In genomic region chr19:44003461-44004134, GRCh38 we compare ENCODE assay signal across 8 cellular contexts. TPM values are rescaled to one million over a fixed set of nuclear protein-coding genes. Genes with fewer than 3 reads are reported as not detected.
A peak's percentile ranks its signal among the peaks of the same experiment; 100 is the strongest.
DNase-seq lines count a peak whose midpoint lies in the region; ATAC-seq, FAIRE-seq and TF ChIP-seq lines count a peak whose summit lies in the region.

No MANE protein-coding gene starts in this region.

- peak overlapping the region; percentile 99 for H3K4me3 Mint-ChIP-seq in activated T-cell treated with anti-CD3 and anti-CD28 coated beads, Interleukin-2, amount 50 U/mL, for 72 hours

- no peaks in the 10 kb centered on the region for H4K20me1 ChIP-seq in KMS-11 (ENCODE audit: insufficient read depth)

- intact Hi-C loops in posterior vena cava (cut with DNase I) = no loop called here

- H3K27ac Mint-ChIP-seq in activated T-cell treated with anti-CD3 and anti-CD28 coated beads, Interleukin-2, amount 50 U/mL, for 72 hours = peak overlapping the region; percentile 94

- peaks cover 0 to 26% of the 10 kb centered on the region in 2 donors for H3K9me3 ChIP-seq in right atrium auricular region

- DNase-seq in GM19239 (ENCODE audit: insufficient read length, low spot score) (no peak), right atrium auricular region (ENCODE audit: low spot score) (no peak), retinal pigment epithelial cell (ENCODE audit: low read depth) (no peak), posterior vena cava (ENCODE audit: low spot score) (no peak)
- peak in 1 of 2 donors; percentile 2 for DNase-seq in activated T-cell treated with anti-CD3 and anti-CD28 coated beads, Interleukin-2, amount 50 U/mL, for 72 hours

- H3K36me3 ChIP-seq in KMS-11 (ENCODE audit: insufficient read depth) (no peaks in the 10 kb centered on the region), right atrium auricular region (peaks cover 22% of the 10 kb centered on the region)

- FAIRE-seq in GM19239 (lab: Jason Lieb, UNC) = peak; percentile 87

- H3K9me3 Mint-ChIP-seq in activated T-cell treated with anti-CD3 and anti-CD28 coated beads, Interleukin-2, amount 50 U/mL, for 72 hours = peaks cover 17 to 29% of the 10 kb centered on the region in 2 donors

- peaks cover 18% of the 10 kb centered on the region for H3K4me1 Mint-ChIP-seq in activated T-cell treated with anti-CD3 and anti-CD28 coated beads, Interleukin-2, amount 50 U/mL, for 72 hours (ENCODE audit: low read depth)

- H3K27me3 Mint-ChIP-seq in activated T-cell treated with anti-CD3 and anti-CD28 coated beads, Interleukin-2, amount 50 U/mL, for 72 hours (ENCODE audit: low read depth) = no peaks in the 10 kb centered on the region

- TF ChIP-seq CTCF in C4-2B (conservative IDR thresholded peaks at IDR 0.05) = no peak; the same call in 1 of the 2 replicates
- no peak for TF ChIP-seq CTCF in KMS-11 (conservative IDR thresholded peaks at IDR 0.05; ENCODE audit: low read depth, low read length)
- no peak for TF ChIP-seq CTCF in right atrium auricular region (IDR thresholded peaks at IDR 0.05)
- TF ChIP-seq CTCF in retinal pigment epithelial cell (conservative IDR thresholded peaks at IDR 0.05; ENCODE audit: low read depth, low read length) = no peak

- H3K79me2 ChIP-seq in KMS-11 (ENCODE audit: insufficient read depth, low read depth) = no peaks in the 10 kb centered on the region

- H3K4me1 ChIP-seq in KMS-11 (ENCODE audit: low read depth, poor library complexity, severe bottlenecking) = no peaks in the 10 kb centered on the region
- H3K4me1 ChIP-seq in right atrium auricular region = peaks cover 0 to 15% of the 10 kb centered on the region in 2 donors

- peak overlapping the region; percentile 96 for H2AFZ ChIP-seq in KMS-11 (ENCODE audit: low read depth)

- no peak overlapping the region for H3K4me3 ChIP-seq in KMS-11 (IDR thresholded peaks at IDR 0.05; ENCODE audit: insufficient read depth, low read depth, low read length)
- peak overlapping the region; percentile 73 for H3K4me3 ChIP-seq in right atrium auricular region
- H3K4me3 ChIP-seq in retinal pigment epithelial cell (ENCODE audit: low read length) = peak overlapping the region; percentile 98

- ATAC-seq in activated T-cell treated with anti-CD3 and anti-CD28 coated beads, Interleukin-2, amount 50 U/mL, for 72 hours (replicated peaks in 1 of 2) = peak; percentile 12 to 27
- ATAC-seq in GM18870 (IDR thresholded peaks at IDR 0.05; ENCODE audit: unreplicated experiment) = no peak

- H3K4me2 ChIP-seq in KMS-11 = peak overlapping the region; percentile 64

- peaks cover 35 to 37% of the 10 kb centered on the region in 2 donors for H3K36me3 Mint-ChIP-seq in activated T-cell treated with anti-CD3 and anti-CD28 coated beads, Interleukin-2, amount 50 U/mL, for 72 hours (ENCODE audit: insufficient read depth in 2 of 2)

- no peak overlapping the region for H3K9ac ChIP-seq in KMS-11

- H3K27ac ChIP-seq in C4-2B (peak overlapping the region; percentile 67), KMS-11 (no peak overlapping the region), right atrium auricular region (peak overlapping the region; percentile 72 to 84)

- H3K27me3 ChIP-seq in KMS-11 (ENCODE audit: insufficient read depth, low read depth) (no peaks in the 10 kb centered on the region), right atrium auricular region (no peaks in the 10 kb centered on the region)

RNA-seq across cellular contexts. Expression of gene ZNF230, which starts 0.8 kb away (rescaled TPM):
- 1 to 10 TPM; 5.5 to 5.8 TPM for total RNA-seq in activated T-cell treated with anti-CD3 and anti-CD28 coated beads, Interleukin-2, amount 50 U/mL, for 72 hours
- total RNA-seq in right atrium auricular region = 1 to 10 TPM; 1.6 to 2.1 TPM
- total RNA-seq in posterior vena cava = 1 to 10 TPM; 3.6 to 3.9 TPM

RNA-seq across cellular contexts. Expression of gene ZNF155, which starts 19.6 kb away (rescaled TPM):
- 1 to 10 TPM; 6.0 to 7.5 TPM for total RNA-seq in activated T-cell treated with anti-CD3 and anti-CD28 coated beads, Interleukin-2, amount 50 U/mL, for 72 hours
- 1 to 10 TPM; 3.4 to 5.7 TPM for total RNA-seq in right atrium auricular region
- 1 to 10 TPM; 5.0 to 6.7 TPM for total RNA-seq in posterior vena cava

RNA-seq across cellular contexts. Expression of gene ZNF222, which starts 21.6 kb away (rescaled TPM):
- total RNA-seq in activated T-cell treated with anti-CD3 and anti-CD28 coated beads, Interleukin-2, amount 50 U/mL, for 72 hours = 1 to 10 TPM; 2.7 to 3.0 TPM
- total RNA-seq in right atrium auricular region (1 to 10 TPM; 2.4 to 2.9 TPM), posterior vena cava (1 to 10 TPM; 3.5 to 4.1 TPM)

RNA-seq across cellular contexts. Expression of gene ZNF223, which starts 48.2 kb away (rescaled TPM):
- total RNA-seq in activated T-cell treated with anti-CD3 and anti-CD28 coated beads, Interleukin-2, amount 50 U/mL, for 72 hours = 1 to 10 TPM in 1 of 2 donors, under 1 TPM in 1; 0.81 to 2.5 TPM
- total RNA-seq in right atrium auricular region (1 to 10 TPM; 4.2 to 5.4 TPM), posterior vena cava (1 to 10 TPM; 2.8 to 3.7 TPM)

RNA-seq across cellular contexts. Expression of gene ZNF221, which starts 52.6 kb away (rescaled TPM):
- 1 to 10 TPM; 3.4 to 3.5 TPM for total RNA-seq in activated T-cell treated with anti-CD3 and anti-CD28 coated beads, Interleukin-2, amount 50 U/mL, for 72 hours
- total RNA-seq in right atrium auricular region (1 to 10 TPM; 3.0 to 4.1 TPM), posterior vena cava (1 to 10 TPM; 4.4 to 7.4 TPM)
